In genomic region chr20:44582321-44583025, GRCh38 we compare ENCODE assay signal across 8 cellular contexts. TPM values are rescaled to one million over a fixed set of nuclear protein-coding genes. Genes with fewer than 3 reads are reported as not detected.
DNase-seq lines count a peak whose midpoint lies in the region; ATAC-seq and TF ChIP-seq lines count a peak whose summit lies in the region.

TSS of gene PKIG (plus strand) at chr20:44582579. CDS start at chr20:44614557, 31,978 bp downstream.

- H3K79me2 ChIP-seq in Karpas-422 (ENCODE audit: low read length): peaks cover 54% of the 10 kb centered on the region

- DNase-seq in Karpas-422: peak; percentile 81
- DNase-seq in left lung: no peak
- DNase-seq in thyroid gland: no peak
- DNase-seq in effector memory CD8-positive, alpha-beta T cell: no peak
- DNase-seq in medulla oblongata (ENCODE audit: extremely low spot score): no peak
- no peak for DNase-seq in activated T-cell treated with anti-CD3 and anti-CD28 coated beads, Interleukin-2, amount 50 U/mL, for 48 hours
- DNase-seq in midbrain (lab: John Stamatoyannopoulos, UW): no peak

- peaks cover 62% of the 10 kb centered on the region for H3K4me1 Mint-ChIP-seq in brain
- H3K4me1 Mint-ChIP-seq in effector memory CD8-positive, alpha-beta T cell (ENCODE audit: low read depth in 2 of 2): peaks cover 0 to 7% of the 10 kb centered on the region in 2 donors

- peak within 1 kb of the TSS; percentile 87 for H3K9ac ChIP-seq in Karpas-422 (ENCODE audit: low read length)

- 0 out of 2 replicates have a peak within 1 kb of the TSS, but pooled peaks have one; percentile 3 for H2AFZ ChIP-seq in Karpas-422 (ENCODE audit: low read length)

- peak within 1 kb of the TSS in 3 of 5 experiments; percentile 55 to 80 (median 69) for H3K4me3 Mint-ChIP-seq in brain
- H3K4me3 Mint-ChIP-seq in effector memory CD8-positive, alpha-beta T cell: no peak within 1 kb of the TSS

- H3K4me3 ChIP-seq in Karpas-422 (ENCODE audit: low read length) (peak within 1 kb of the TSS; percentile 78), left lung (peak within 1 kb of the TSS; percentile 17 to 38), thyroid gland (replicated peaks in 1 of 3) (peak within 1 kb of the TSS in 1 of 3 donors; percentile 18)

- peak; percentile 78 for ATAC-seq in left lung
- ATAC-seq in effector memory CD8-positive, alpha-beta T cell (replicated peaks): no peak

- peak within 1 kb of the TSS in 4 of 5 experiments; percentile 1 to 90 (median 84) for H3K27ac Mint-ChIP-seq in brain
- H3K27ac Mint-ChIP-seq in effector memory CD8-positive, alpha-beta T cell: peak within 1 kb of the TSS in 1 of 2 donors; percentile 6

- 40 to 68% methylated on average over 6 of the region's 6 CpGs for WGBS in thyroid gland, 2 donors

- peaks cover 81% of the 10 kb centered on the region for H3K4me1 ChIP-seq in Karpas-422 (ENCODE audit: low read length)
- H3K4me1 ChIP-seq in left lung: peaks cover 19 to 55% of the 10 kb centered on the region in 2 donors
- peaks cover 16 to 43% of the 10 kb centered on the region in 2 donors for H3K4me1 ChIP-seq in thyroid gland

- TF ChIP-seq POLR2A in thyroid gland (IDR thresholded peaks at IDR 0.05): peak in 1 of 2 donors; percentile 41

- peak within 1 kb of the TSS; percentile 99 for H3K27ac ChIP-seq in Karpas-422 (ENCODE audit: low read length)
- H3K27ac ChIP-seq in left lung: peak within 1 kb of the TSS; percentile 78 to 90
- peak within 1 kb of the TSS; percentile 72 to 81 (median 78) for H3K27ac ChIP-seq in thyroid gland

- peak within 1 kb of the TSS; percentile 97 for H3K4me2 ChIP-seq in Karpas-422 (ENCODE audit: low read depth, low read length, poor library complexity, severe bottlenecking)

- no peaks in the 10 kb centered on the region for H4K20me1 ChIP-seq in Karpas-422 (ENCODE audit: insufficient read depth, low read depth, low read length)

- no peaks in the 10 kb centered on the region for H3K27me3 Mint-ChIP-seq in brain
- H3K27me3 Mint-ChIP-seq in effector memory CD8-positive, alpha-beta T cell: peaks cover 8 to 36% of the 10 kb centered on the region in 2 donors

- no peaks in the 10 kb centered on the region for H3K9me3 ChIP-seq in Karpas-422 (ENCODE audit: low read length)
- H3K9me3 ChIP-seq in left lung: no peaks in the 10 kb centered on the region
- no peaks in the 10 kb centered on the region for H3K9me3 ChIP-seq in thyroid gland

- no peaks in the 10 kb centered on the region for H3K9me2 ChIP-seq in Karpas-422 (replicated peaks; ENCODE audit: insufficient read depth, low read length)

- no peaks in the 10 kb centered on the region for H3K9me3 Mint-ChIP-seq in brain
- H3K9me3 Mint-ChIP-seq in effector memory CD8-positive, alpha-beta T cell: no peaks in the 10 kb centered on the region

- intact Hi-C loops in left lung (cut with DNase I): no loop called here
- intact Hi-C loops in thyroid gland (cut with DNase I): no loop called here

- H3K27me3 ChIP-seq in Karpas-422 (ENCODE audit: low read length): no peaks in the 10 kb centered on the region
- no peaks in the 10 kb centered on the region for H3K27me3 ChIP-seq in left lung
- H3K27me3 ChIP-seq in thyroid gland: no peaks in the 10 kb centered on the region

- peaks cover 6% of the 10 kb centered on the region; the same call in 1 of the 2 replicates for H3K36me3 ChIP-seq in Karpas-422 (ENCODE audit: insufficient read depth, low read length)
- H3K36me3 ChIP-seq in left lung: no peaks in the 10 kb centered on the region
- H3K36me3 ChIP-seq in thyroid gland: no peaks in the 10 kb centered on the region

- H3K36me3 Mint-ChIP-seq in brain: peaks cover 6% of the 10 kb centered on the region
- no peaks in the 10 kb centered on the region for H3K36me3 Mint-ChIP-seq in effector memory CD8-positive, alpha-beta T cell (ENCODE audit: insufficient read depth)

- no peak for TF ChIP-seq CTCF in brain (conservative IDR thresholded peaks at IDR 0.05)
- TF ChIP-seq CTCF in left lung (IDR thresholded peaks at IDR 0.05): no peak
- TF ChIP-seq CTCF in thyroid gland (IDR thresholded peaks at IDR 0.05): no peak

RNA-seq across cellular contexts. Expression of gene PKIG, which starts in this region (rescaled TPM):
- 261 and 285 TPM in 2 replicates for total RNA-seq in Karpas-422 (2014; rRNA removed; shearing (Covaris generic); ENCODE audit: low replicate concordance)
- polyA plus RNA-seq in brain (ENCODE audit: insufficient read depth, low read depth, low replicate concordance): 131 TPM
- 10 to 100 TPM; 40.1 to 42.1 TPM for total RNA-seq in left lung
- total RNA-seq in thyroid gland: 100 to 1,000 TPM; 108 to 145 (median 111) TPM

Comparison
In these comparisons a context has a peak if more than half of its experiments do, and no peak if none do; other contexts are left out.
1. H3K4me3 Mint-ChIP-seq: peak in brain (3 of 5); none in effector memory CD8-positive, alpha-beta T cell (0 of 2).
2. Peak in every context shown above with its lines, with median percentiles within 50 percentile points of each other: H3K27ac ChIP-seq.